14 cellular contexts compared by ENCODE assay signal in genomic region chr3:60226907-60227306, GRCh38.
"Had no signal": no experiment of that assay in that cellular context is flagged by ENCODE, and none has a peak within 500 bp of the region (broad histone marks: within the 10 kb centered on the region; RNA-seq: fewer than 3 reads in every experiment).

No MANE protein-coding gene starts in this region.

- H3K27ac ChIP-seq: ascending aorta, esophagus muscularis mucosa, suprapubic skin, upper lobe of right lung had no signal

- H3K4me1 ChIP-seq: ascending aorta, suprapubic skin, upper lobe of right lung had no signal

- H3K4me3 Mint-ChIP-seq: activated CD8-positive, alpha-beta T cell treated with anti-CD3 and anti-CD28 coated beads, Interleukin-2, amount 10 ng/mL, durations not matched to agents 7 days and 5 days; activated naive CD8-positive, alpha-beta T cell treated with anti-CD3 and anti-CD28 coated beads, Interleukin-2, amount 50 U/mL, for 24 hours; activated T-helper 1 cell treated with anti-CD3 and anti-CD28 coated beads, Interleukin-12 subunit alpha, Interleukin-12 subunit beta, Interleukin-2, Interleukin-4 antibody, amounts not matched to agents 30 ng/mL and 10 ng/mL and 1 ng/mL, durations not matched to agents 14 hours and 24 hours and 36 hours had no signal

- H3K27ac Mint-ChIP-seq: activated CD8-positive, alpha-beta T cell treated with anti-CD3 and anti-CD28 coated beads, Interleukin-2, amount 10 ng/mL, durations not matched to agents 7 days and 5 days; activated naive CD8-positive, alpha-beta T cell treated with anti-CD3 and anti-CD28 coated beads, Interleukin-2, amount 50 U/mL, for 24 hours; activated T-helper 1 cell treated with anti-CD3 and anti-CD28 coated beads, Interleukin-12 subunit alpha, Interleukin-12 subunit beta, Interleukin-2, Interleukin-4 antibody, amounts not matched to agents 30 ng/mL and 10 ng/mL and 1 ng/mL, durations not matched to agents 14 hours and 24 hours and 36 hours had no signal

- DNase-seq: activated CD4-positive, alpha-beta T cell treated with anti-CD3 and anti-CD28 coated beads for 4 hours; activated CD8-positive, alpha-beta T cell treated with anti-CD3 and anti-CD28 coated beads, Interleukin-2, amount 10 ng/mL, durations not matched to agents 7 days and 5 days; activated naive CD4-positive, alpha-beta T cell treated with Interleukin-2 at 50 U/mL for 16 hours; activated naive CD8-positive, alpha-beta T cell treated with anti-CD3 and anti-CD28 coated beads, Interleukin-2, amount 50 U/mL, for 24 hours; foreskin fibroblast; left ventricle myocardium superior; mesendoderm; stimulated activated CD4-positive, alpha-beta T cell treated with anti-CD3 and anti-CD28 coated beads, Interleukin-12 subunit alpha, Interleukin-12 subunit beta, amount 100 ng/mL, for 4 hours; stimulated activated naive CD4-positive, alpha-beta T cell treated with Interleukin-2 at 50 U/mL for 16 hours; upper lobe of right lung had no signal

- H3K36me3 ChIP-seq: ascending aorta, esophagus muscularis mucosa, suprapubic skin, upper lobe of right lung had no signal

- H3K27me3 ChIP-seq: ascending aorta, esophagus muscularis mucosa, suprapubic skin, upper lobe of right lung had no signal

- H3K9me3 Mint-ChIP-seq: activated naive CD8-positive, alpha-beta T cell treated with anti-CD3 and anti-CD28 coated beads, Interleukin-2, amount 50 U/mL, for 24 hours had no signal

- H3K4me3 ChIP-seq: ascending aorta, esophagus muscularis mucosa, suprapubic skin, upper lobe of right lung had no signal

- H3K9me3 ChIP-seq: ascending aorta, esophagus muscularis mucosa, suprapubic skin, upper lobe of right lung had no signal

- ATAC-seq: activated CD8-positive, alpha-beta T cell treated with anti-CD3 and anti-CD28 coated beads, Interleukin-2, amount 10 ng/mL, durations not matched to agents 7 days and 5 days; activated naive CD8-positive, alpha-beta T cell treated with anti-CD3 and anti-CD28 coated beads, Interleukin-2, amount 50 U/mL, for 24 hours; upper lobe of right lung had no signal
